Comparison of ENCODE assay signal across 14 cellular contexts in the genomic region with DNA sequence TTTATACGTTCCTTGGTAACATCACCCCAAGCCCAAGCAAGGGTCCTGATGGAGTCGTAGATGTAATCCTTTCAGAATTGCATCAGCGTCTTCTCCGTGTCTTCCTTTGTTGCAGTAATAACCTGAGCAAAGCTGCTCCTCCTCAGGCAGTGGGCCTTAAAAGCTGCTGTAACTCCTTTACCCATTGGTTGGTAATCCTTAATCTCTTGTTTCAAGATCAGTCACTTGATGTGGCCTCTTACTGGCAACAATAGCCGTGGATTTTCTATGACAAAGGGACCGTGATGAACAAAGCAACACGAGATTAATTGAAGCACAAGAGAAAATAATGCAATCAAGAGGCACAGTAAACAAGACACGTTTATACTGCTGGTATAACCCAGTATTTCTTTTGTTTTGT. TPM values are rescaled to one million over a fixed set of nuclear protein-coding genes. Genes with fewer than 3 reads are reported as not detected.
DNase-seq lines count a peak whose midpoint lies in the region; ATAC-seq and TF ChIP-seq lines count a peak whose summit lies in the region.
"Had no signal": no experiment of that assay in that cellular context is flagged by ENCODE, and none has a peak within 500 bp of the region (broad histone marks: within the 10 kb centered on the region; RNA-seq: fewer than 3 reads in every experiment).

No MANE protein-coding gene starts in this region.

- H3K36me3 Mint-ChIP-seq in GM23338 (ENCODE audit: low read depth) (no peaks in the 10 kb centered on the region), nephron progenitor cell (ENCODE audit: low read depth) (peaks cover 8% of the 10 kb centered on the region)
- no peaks in the 10 kb centered on the region for H3K36me3 Mint-ChIP-seq in activated T-helper 17 cell treated with anti-CD3 and anti-CD28 coated beads, Interleukin-2, amount 50 U/mL, for 72 hours (ENCODE audit: low read depth)

- no peak; the same call in 2 of the 3 replicates for ATAC-seq in GM23338
- ATAC-seq in activated T-helper 17 cell treated with anti-CD3 and anti-CD28 coated beads, Interleukin-2, amount 50 U/mL, for 72 hours (replicated peaks): no peak
- no peak for ATAC-seq in HG03097 (IDR thresholded peaks at IDR 0.05; ENCODE audit: low FRiP score, unreplicated experiment)
- ATAC-seq: CD8-positive, alpha-beta T cell; HCT116 had no signal

- H3K27me3 Mint-ChIP-seq in GM23338 (ENCODE audit: insufficient read depth, low read depth, poor library complexity) (no peaks in the 10 kb centered on the region), nephron progenitor cell (ENCODE audit: low read depth, poor library complexity) (no peaks in the 10 kb centered on the region)
- H3K27me3 Mint-ChIP-seq in activated T-helper 17 cell treated with anti-CD3 and anti-CD28 coated beads, Interleukin-2, amount 50 U/mL, for 72 hours: no peaks in the 10 kb centered on the region
- H3K27me3 Mint-ChIP-seq: B cell had no signal

- no peaks in the 10 kb centered on the region for H3K9me3 ChIP-seq in effector memory CD4-positive, alpha-beta T cell (ENCODE audit: control insufficient read depth, low read length)
- H3K9me3 ChIP-seq: Caco-2 had no signal

- DNase-seq in GM23338 (ENCODE audit: low spot score) (no peak), NCI-H82 (lab: John Stamatoyannopoulos, UW) (peak; percentile 95), nephron progenitor cell (no peak), nucleus accumbens (lab: John Stamatoyannopoulos, UW) (no peak)
- DNase-seq in effector memory CD4-positive, alpha-beta T cell: no peak
- DNase-seq: Caco-2; CD8-positive, alpha-beta T cell; HFFc6; IMR-90 had no signal

- no peaks in the 10 kb centered on the region for H3K4me1 ChIP-seq in GM23338 (ENCODE audit: insufficient read depth)
- no peaks in the 10 kb centered on the region for H3K4me1 ChIP-seq in effector memory CD4-positive, alpha-beta T cell (ENCODE audit: control insufficient read depth, insufficient read depth, low read length, poor library complexity, severe bottlenecking)
- H3K4me1 ChIP-seq: BLaER1 treated with 17β-estradiol and CSF1 and Interleukin-3, amounts not matched to agents 10 nM and 100 nM; Caco-2 had no signal

- H3K27ac Mint-ChIP-seq in GM23338 (peak overlapping the region; percentile 11; the same call in 1 of the 2 replicates), nephron progenitor cell (peak overlapping the region; percentile 43)
- peak overlapping the region; percentile 29 for H3K27ac Mint-ChIP-seq in activated T-helper 17 cell treated with anti-CD3 and anti-CD28 coated beads, Interleukin-2, amount 50 U/mL, for 72 hours
- H3K27ac Mint-ChIP-seq: B cell; CD8-positive, alpha-beta T cell; HFFc6 had no signal

- H3K27me3 ChIP-seq in GM23338 (ENCODE audit: insufficient read depth): no peaks in the 10 kb centered on the region
- H3K27me3 ChIP-seq in effector memory CD4-positive, alpha-beta T cell (replicated peaks; ENCODE audit: control insufficient read depth, insufficient read depth, low read length, poor library complexity, severe bottlenecking): no peaks in the 10 kb centered on the region
- H3K27me3 ChIP-seq: BLaER1 treated with 17β-estradiol and CSF1 and Interleukin-3, amounts not matched to agents 10 nM and 100 nM had no signal

- TF ChIP-seq CTCF in GM23338 (conservative IDR thresholded peaks at IDR 0.05; ENCODE audit: low read depth in 2 of 2): no peak
- no peak for TF ChIP-seq CTCF in nephron progenitor cell (IDR thresholded peaks at IDR 0.05)

- no peaks in the 10 kb centered on the region for H3K79me2 ChIP-seq in GM23338 (replicated peaks; ENCODE audit: insufficient read depth)

- no peak overlapping the region for H3K4me3 Mint-ChIP-seq in GM23338
- H3K4me3 Mint-ChIP-seq in activated T-helper 17 cell treated with anti-CD3 and anti-CD28 coated beads, Interleukin-2, amount 50 U/mL, for 72 hours: no peak overlapping the region
- H3K4me3 Mint-ChIP-seq in nephron progenitor cell: no peak overlapping the region
- H3K4me3 Mint-ChIP-seq: B cell; CD8-positive, alpha-beta T cell; HFFc6 had no signal

- no peak overlapping the region for H3K27ac ChIP-seq in GM23338 (ENCODE audit: low read depth)
- H3K27ac ChIP-seq in effector memory CD4-positive, alpha-beta T cell (ENCODE audit: insufficient read depth, low read length, poor library complexity, severe bottlenecking): no peak overlapping the region
- H3K27ac ChIP-seq: BLaER1 treated with 17β-estradiol and CSF1 and Interleukin-3, amounts not matched to agents 10 nM and 100 nM had no signal

- H3K4me1 Mint-ChIP-seq in GM23338 (peaks cover 2% of the 10 kb centered on the region; the same call in 1 of the 3 replicates), nephron progenitor cell (no peaks in the 10 kb centered on the region)
- H3K4me1 Mint-ChIP-seq in activated T-helper 17 cell treated with anti-CD3 and anti-CD28 coated beads, Interleukin-2, amount 50 U/mL, for 72 hours: no peaks in the 10 kb centered on the region
- H3K4me1 Mint-ChIP-seq: B cell had no signal

- H3K9me2 ChIP-seq in GM23338 (ENCODE audit: insufficient read depth): peaks cover 5% of the 10 kb centered on the region; the same call in 1 of the 2 replicates

- H3K36me3 ChIP-seq in GM23338 (ENCODE audit: insufficient read depth): no peaks in the 10 kb centered on the region
- H3K36me3 ChIP-seq in effector memory CD4-positive, alpha-beta T cell (ENCODE audit: control insufficient read depth, insufficient read depth, low read length): peaks cover 7% of the 10 kb centered on the region

- no peaks in the 10 kb centered on the region for H4K20me1 ChIP-seq in GM23338 (replicated peaks; ENCODE audit: insufficient read depth)

- no peak overlapping the region for H3K4me3 ChIP-seq in GM23338
- H3K4me3 ChIP-seq in effector memory CD4-positive, alpha-beta T cell (ENCODE audit: insufficient read depth, low read depth, low read length, poor library complexity, severe bottlenecking): no peak overlapping the region
- H3K4me3 ChIP-seq: BLaER1 treated with 17β-estradiol and CSF1 and Interleukin-3, amounts not matched to agents 10 nM and 100 nM had no signal

- H3F3A ChIP-seq in GM23338 (replicated peaks; ENCODE audit: low read depth): no peaks in the 10 kb centered on the region

- no peak overlapping the region for H3K4me2 ChIP-seq in GM23338
- H3K4me2 ChIP-seq: BLaER1 treated with 17β-estradiol and CSF1 and Interleukin-3, amounts not matched to agents 10 nM and 100 nM had no signal

- H2AFZ ChIP-seq in GM23338: no peak overlapping the region

- H3K9me3 Mint-ChIP-seq in GM23338: no peaks in the 10 kb centered on the region
- no peaks in the 10 kb centered on the region for H3K9me3 Mint-ChIP-seq in activated T-helper 17 cell treated with anti-CD3 and anti-CD28 coated beads, Interleukin-2, amount 50 U/mL, for 72 hours
- no peaks in the 10 kb centered on the region for H3K9me3 Mint-ChIP-seq in nephron progenitor cell
- H3K9me3 Mint-ChIP-seq: CD8-positive, alpha-beta T cell; HFFc6 had no signal

TF ChIP-seq in GM23338, 12 proteins besides CTCF, POLR2A, EP300 and RAD21:
- TF ChIP-seq EZH2phosphoT487 (IDR thresholded peaks at IDR 0.05; ENCODE audit: unreplicated experiment): no peak
- TF ChIP-seq CREB1 (CRISPR knock-in tag; IDR thresholded peaks at IDR 0.05; ENCODE audit: low read depth): no peak
- TF ChIP-seq STAT1 (IDR thresholded peaks at IDR 0.05; ENCODE audit: unreplicated experiment): no peak

RNA-seq across cellular contexts. Expression of a gene that starts 44.6 kb away (rescaled TPM):
- total RNA-seq in GM23338 (2014; rRNA removed; shearing (Covaris generic)): 4.6 and 5.2 TPM in 2 replicates
- 2.7 and 3.1 TPM in 2 replicates for polyA plus RNA-seq in GM23338 (2016; fragmentation: Nextera tagmentation; extraction: Ambion mirVana)
- 1 to 10 TPM; 4.5 to 6.4 TPM for total RNA-seq in activated T-helper 17 cell treated with anti-CD3 and anti-CD28 coated beads, Interleukin-2, amount 50 U/mL, for 72 hours

RNA-seq across cellular contexts. Expression of a gene that starts 50.0 kb away (rescaled TPM):
- 11.1 and 15.3 TPM in 2 replicates for total RNA-seq in GM23338 (2014; rRNA removed; shearing (Covaris generic))
- polyA plus RNA-seq in GM23338 (2016; fragmentation: Nextera tagmentation; extraction: Ambion mirVana): 3.4 and 3.8 TPM in 2 replicates
- under 1 TPM; 0.73 to 0.79 TPM for total RNA-seq in activated T-helper 17 cell treated with anti-CD3 and anti-CD28 coated beads, Interleukin-2, amount 50 U/mL, for 72 hours
